In genomic region chr2:139605668-139606067, GRCh38 we compare ENCODE assay signal across 7 cellular contexts.
"Had no signal": no experiment of that assay in that cellular context is flagged by ENCODE, and none has a peak within 500 bp of the region (broad histone marks: within the 10 kb centered on the region; RNA-seq: fewer than 3 reads in every experiment).

No MANE protein-coding gene starts in this region.

- FAIRE-seq: G401.6, GM12891, GM12892, GM18507, GM19239 had no signal

- DNase-seq: GDM1, GF-D8 had no signal
